In genomic region chr12:12749433-12749832, GRCh38 we compare ENCODE assay signal across 14 cellular contexts. TPM values are rescaled to one million over a fixed set of nuclear protein-coding genes. Genes with fewer than 3 reads are reported as not detected.
DNase-seq lines count a peak whose midpoint lies in the region; ATAC-seq, FAIRE-seq and TF ChIP-seq lines count a peak whose summit lies in the region.
"Had no signal": no experiment of that assay in that cellular context is flagged by ENCODE, and none has a peak within 500 bp of the region (broad histone marks: within the 10 kb centered on the region; RNA-seq: fewer than 3 reads in every experiment).

No MANE protein-coding gene starts in this region.

- H3K9ac ChIP-seq in H1 (replicated peaks in 1 of 4; ENCODE audit: extremely low read depth in 1 of 4, low read depth in 3 of 4, low read length in 3 of 4): no peak overlapping the region

- H3K36me3 Mint-ChIP-seq in activated T-helper 1 cell treated with anti-CD3 and anti-CD28 coated beads, Interleukin-12 subunit alpha, Interleukin-12 subunit beta, Interleukin-2, Interleukin-4 antibody, amounts not matched to agents 30 ng/mL and 10 ng/mL and 1 ng/mL, durations not matched to agents 14 hours and 24 hours and 36 hours (ENCODE audit: low read depth): peaks cover 32% of the 10 kb centered on the region
- peaks cover 2 to 16% (median 3%) of the 10 kb centered on the region in 3 donors for H3K36me3 Mint-ChIP-seq in CD8-positive, alpha-beta memory T cell

- H3K4ac ChIP-seq in H1 (replicated peaks; ENCODE audit: insufficient read length, low read depth, low read length): no peak overlapping the region

- H3K36me3 ChIP-seq in left ventricle myocardium inferior: no peaks in the 10 kb centered on the region
- H3K36me3 ChIP-seq in H1 (ENCODE audit: control insufficient read depth in 2 of 4, insufficient read depth in 4 of 4, low read length in 3 of 4): no peaks in the 10 kb centered on the region
- H3K36me3 ChIP-seq in muscle layer of duodenum (ENCODE audit: control insufficient read depth in 1 of 2, insufficient read depth in 2 of 2, low read length in 2 of 2): no peaks in the 10 kb centered on the region
- H3K36me3 ChIP-seq in CD8-positive, alpha-beta memory T cell (ENCODE audit: insufficient read depth, low read length): no peaks in the 10 kb centered on the region
- H3K36me3 ChIP-seq: HAP-1 had no signal

- WGBS in H1 (ENCODE audit: extremely low coverage in 1 of 2, insufficient coverage in 1 of 2, insufficient read length in 1 of 2, insufficient replicate concordance in 2 of 2, low coverage in 1 of 2, low lambda C conversion rate in 2 of 2, missing lambda C conversion rate in 1 of 2), 2 experiments: 96% methylated on average over 7 of the region's 7 CpGs; no CpG with 5 or more reads in 1 of the 2 experiments

- TF ChIP-seq CTCF in left ventricle myocardium inferior (IDR thresholded peaks at IDR 0.05; ENCODE audit: borderline replicate concordance) (no peak), H1 (IDR thresholded peaks at IDR 0.05; ENCODE audit: control extremely low read depth in 1 of 3, insufficient read depth in 1 of 3, low read depth in 1 of 3, low read length in 3 of 3) (no peak)

- no peak overlapping the region for H2BK120ac ChIP-seq in H1 (replicated peaks; ENCODE audit: low read depth, low read length)

- H2BK15ac ChIP-seq in H1 (ENCODE audit: low read length): no peak overlapping the region

- no peak for TF ChIP-seq RAD21 in H1 (IDR thresholded peaks at IDR 0.05 in 1 of 2, conservative IDR thresholded peaks at IDR 0.05 in 1 of 2; ENCODE audit: low read depth in 2 of 2, low read length in 2 of 2)

- H3K27ac Mint-ChIP-seq in activated T-helper 1 cell treated with anti-CD3 and anti-CD28 coated beads, Interleukin-12 subunit alpha, Interleukin-12 subunit beta, Interleukin-2, Interleukin-4 antibody, amounts not matched to agents 30 ng/mL and 10 ng/mL and 1 ng/mL, durations not matched to agents 14 hours and 24 hours and 36 hours: no peak overlapping the region
- H3K27ac Mint-ChIP-seq in CD8-positive, alpha-beta memory T cell: no peak overlapping the region
- H3K27ac Mint-ChIP-seq: T-helper 2 cell treated with Interferon-gamma antibody and Interleukin-4, amounts not matched to agents 5 μg/mL and 100 μg/mL, for 36 hours had no signal

- H3K27me3 ChIP-seq in left ventricle myocardium inferior (ENCODE audit: low read depth) (no peaks in the 10 kb centered on the region), H1 (replicated peaks in 1 of 4; ENCODE audit: control insufficient read depth in 3 of 4, extremely low read depth in 1 of 4, insufficient read depth in 3 of 4, low read length in 3 of 4) (no peaks in the 10 kb centered on the region), muscle layer of duodenum (ENCODE audit: low read depth, low read length) (no peaks in the 10 kb centered on the region)
- H3K27me3 ChIP-seq in CD8-positive, alpha-beta memory T cell (ENCODE audit: insufficient read depth, low read length, poor library complexity, severe bottlenecking): no peaks in the 10 kb centered on the region

- H3K4me1 ChIP-seq in left ventricle myocardium inferior (no peaks in the 10 kb centered on the region), H1 (replicated peaks in 1 of 4; ENCODE audit: control insufficient read depth in 3 of 4, insufficient read depth in 4 of 4, low read length in 3 of 4) (no peaks in the 10 kb centered on the region), muscle layer of duodenum (ENCODE audit: control insufficient read depth in 1 of 2, insufficient read depth in 2 of 2, low read length in 2 of 2) (no peaks in the 10 kb centered on the region)
- H3K4me1 ChIP-seq in CD8-positive, alpha-beta memory T cell (ENCODE audit: insufficient read depth, low read length): no peaks in the 10 kb centered on the region

- H3K23me2 ChIP-seq in H1 (ENCODE audit: low read depth, low read length): no peaks in the 10 kb centered on the region

- no peak overlapping the region for H2BK20ac ChIP-seq in H1 (ENCODE audit: low read length)

- no peaks in the 10 kb centered on the region for H3K9me3 Mint-ChIP-seq in activated T-helper 1 cell treated with anti-CD3 and anti-CD28 coated beads, Interleukin-12 subunit alpha, Interleukin-12 subunit beta, Interleukin-2, Interleukin-4 antibody, amounts not matched to agents 30 ng/mL and 10 ng/mL and 1 ng/mL, durations not matched to agents 14 hours and 24 hours and 36 hours
- no peaks in the 10 kb centered on the region for H3K9me3 Mint-ChIP-seq in CD8-positive, alpha-beta memory T cell
- H3K9me3 Mint-ChIP-seq: T-helper 2 cell treated with Interferon-gamma antibody and Interleukin-4, amounts not matched to agents 5 μg/mL and 100 μg/mL, for 36 hours had no signal

- intact Hi-C loops in left ventricle myocardium inferior (cut with micrococcal nuclease): no loop called here
- intact Hi-C loops in Right ventricle myocardium superior (cut with DNase I): no loop called here
- intact Hi-C loops in activated T-helper 1 cell treated with anti-CD3 and anti-CD28 coated beads, Interleukin-12 subunit alpha, Interleukin-12 subunit beta, Interleukin-2, Interleukin-4 antibody, amounts not matched to agents 30 ng/mL and 10 ng/mL and 1 ng/mL, durations not matched to agents 14 hours and 24 hours and 36 hours (cut with micrococcal nuclease): no loop called here

- no peak overlapping the region for H2BK12ac ChIP-seq in H1 (ENCODE audit: low read depth, low read length)

- H3K4me3 Mint-ChIP-seq in activated T-helper 1 cell treated with anti-CD3 and anti-CD28 coated beads, Interleukin-12 subunit alpha, Interleukin-12 subunit beta, Interleukin-2, Interleukin-4 antibody, amounts not matched to agents 30 ng/mL and 10 ng/mL and 1 ng/mL, durations not matched to agents 14 hours and 24 hours and 36 hours: no peak overlapping the region
- no peak overlapping the region for H3K4me3 Mint-ChIP-seq in CD8-positive, alpha-beta memory T cell
- H3K4me3 Mint-ChIP-seq: T-helper 2 cell treated with Interferon-gamma antibody and Interleukin-4, amounts not matched to agents 5 μg/mL and 100 μg/mL, for 36 hours had no signal

- H3K9me3 ChIP-seq in left ventricle myocardium inferior (replicated peaks) (no peaks in the 10 kb centered on the region), H1 (ENCODE audit: insufficient read depth in 2 of 2, low read depth in 1 of 2, low read length in 1 of 2) (no peaks in the 10 kb centered on the region), muscle layer of duodenum (ENCODE audit: control insufficient read depth in 1 of 2, low read length in 2 of 2) (no peaks in the 10 kb centered on the region)
- no peaks in the 10 kb centered on the region for H3K9me3 ChIP-seq in CD8-positive, alpha-beta memory T cell (ENCODE audit: low read length)
- H3K9me3 ChIP-seq: HAP-1 had no signal

- DNase-seq in left ventricle myocardium inferior: no peak
- no peak for DNase-seq in Right ventricle myocardium superior
- DNase-seq in H1 (ENCODE audit: low read depth in 1 of 2, low spot score in 2 of 2): no peak
- no peak for DNase-seq in activated gamma-delta T cell treated with Interleukin-2 at 50 U/mL for 16 hours
- DNase-seq in activated T-helper 1 cell treated with anti-CD3 and anti-CD28 coated beads, Interleukin-12 subunit alpha, Interleukin-12 subunit beta, Interleukin-2, Interleukin-4 antibody, amounts not matched to agents 30 ng/mL and 10 ng/mL and 1 ng/mL, durations not matched to agents 14 hours and 24 hours and 36 hours (ENCODE audit: low spot score): no peak
- no peak for DNase-seq in erythroblast (lab: John Stamatoyannopoulos, UW)
- no peak for DNase-seq in CD8-positive, alpha-beta memory T cell
- DNase-seq: activated T-cell treated with anti-CD3 and anti-CD28 coated beads, Interleukin-2, amount 50 U/mL, for 1 hour; NCI-H748 treated with DMSO at 0.1 percent for 48 hours; stimulated activated naive CD4-positive, alpha-beta T cell had no signal

- no peak overlapping the region for H4K5ac ChIP-seq in H1 (ENCODE audit: insufficient read length, low read depth, low read length)

- no peak overlapping the region for H2AFZ ChIP-seq in H1 (ENCODE audit: low read length)

- H3K4me2 ChIP-seq in H1 (ENCODE audit: insufficient read depth in 1 of 2, low read depth in 2 of 2, low read length in 2 of 2): no peak overlapping the region

- H4K91ac ChIP-seq in H1 (replicated peaks; ENCODE audit: insufficient read length, low read length): no peak overlapping the region

- H3K56ac ChIP-seq in H1 (replicated peaks; ENCODE audit: insufficient read length, low read depth, low read length): no peak overlapping the region

- no peaks in the 10 kb centered on the region for H3K79me2 ChIP-seq in H1 (ENCODE audit: control insufficient read depth in 1 of 2, insufficient read depth in 2 of 2, low read length in 2 of 2)

- H3K18ac ChIP-seq in H1 (ENCODE audit: extremely low read depth, low read length): no peak overlapping the region

- H3K27me3 Mint-ChIP-seq in activated T-helper 1 cell treated with anti-CD3 and anti-CD28 coated beads, Interleukin-12 subunit alpha, Interleukin-12 subunit beta, Interleukin-2, Interleukin-4 antibody, amounts not matched to agents 30 ng/mL and 10 ng/mL and 1 ng/mL, durations not matched to agents 14 hours and 24 hours and 36 hours (ENCODE audit: insufficient read depth): no peaks in the 10 kb centered on the region
- no peaks in the 10 kb centered on the region for H3K27me3 Mint-ChIP-seq in CD8-positive, alpha-beta memory T cell

- ATAC-seq in Right ventricle myocardium superior (ENCODE audit: poor library complexity): no peak

- H3K4me1 Mint-ChIP-seq in activated T-helper 1 cell treated with anti-CD3 and anti-CD28 coated beads, Interleukin-12 subunit alpha, Interleukin-12 subunit beta, Interleukin-2, Interleukin-4 antibody, amounts not matched to agents 30 ng/mL and 10 ng/mL and 1 ng/mL, durations not matched to agents 14 hours and 24 hours and 36 hours (ENCODE audit: low read depth): peaks cover 12% of the 10 kb centered on the region
- H3K4me1 Mint-ChIP-seq in CD8-positive, alpha-beta memory T cell: peaks cover 0 to 8% (median 2%) of the 10 kb centered on the region in 3 donors

- no peak overlapping the region for H3K23ac ChIP-seq in H1 (ENCODE audit: insufficient read length)

- H3K4me3 ChIP-seq in left ventricle myocardium inferior (peak overlapping the region; percentile 42), H1 (ENCODE audit: extremely low read depth in 1 of 4, insufficient read depth in 2 of 4, low read depth in 3 of 4, low read length in 4 of 4) (no peak overlapping the region), muscle layer of duodenum (ENCODE audit: low read depth in 1 of 2, low read length in 2 of 2) (peak overlapping the region; percentile 27 to 37)
- H3K4me3 ChIP-seq in CD8-positive, alpha-beta memory T cell (ENCODE audit: low read length): no peak overlapping the region
- H3K4me3 ChIP-seq: HAP-1 had no signal

- H4K8ac ChIP-seq in H1 (ENCODE audit: extremely low read depth, insufficient read depth, low read length): no peak overlapping the region

- no peak overlapping the region for H2BK5ac ChIP-seq in H1 (ENCODE audit: low read depth, low read length)

- CTCF ChIA-PET in H1 (lab: Charles Lee; ENCODE audit: partially characterized antibody): interaction anchor here (1.3 kb wide), 1 partner anchor 12 kb away, joined by 4 read pairs; no protein-coding TSS in a partner anchor
- CTCF ChIA-PET in CD8-positive, alpha-beta memory T cell (lab: Charles Lee): no interaction called here

- no peak for FAIRE-seq in H1 (lab: Jason Lieb, UNC)

- no peaks in the 10 kb centered on the region; the same call in 1 of the 2 replicates for H3K79me1 ChIP-seq in H1 (ENCODE audit: low read depth, low read length)

- TF ChIP-seq POLR2A in H1 (IDR thresholded peaks at IDR 0.05; ENCODE audit: control extremely low read depth in 1 of 2, low read depth in 2 of 2, low read length in 2 of 2) (no peak), erythroblast (IDR thresholded peaks at IDR 0.05; ENCODE audit: low read length) (no peak)

- POLR2A ChIA-PET in H1 (lab: Charles Lee; ENCODE audit: partially characterized antibody): no interaction called here
- POLR2A ChIA-PET in CD8-positive, alpha-beta memory T cell (lab: Charles Lee): no interaction called here

- H3K14ac ChIP-seq in H1 (ENCODE audit: insufficient read length): no peak overlapping the region

- H4K20me1 ChIP-seq in H1 (replicated peaks in 1 of 2; ENCODE audit: control insufficient read depth in 1 of 2, insufficient read depth in 2 of 2, low read length in 2 of 2): no peaks in the 10 kb centered on the region

- H3K27ac ChIP-seq in left ventricle myocardium inferior (replicated peaks) (no peak overlapping the region), H1 (ENCODE audit: low read depth, low read length) (no peak overlapping the region), muscle layer of duodenum (ENCODE audit: low read length) (peak overlapping the region; percentile 82)
- H3K27ac ChIP-seq in CD8-positive, alpha-beta memory T cell (ENCODE audit: low read depth, low read length): no peak overlapping the region

- no peak overlapping the region for H2AK5ac ChIP-seq in H1 (ENCODE audit: low read depth, low read length)

- TF ChIP-seq EP300 in H1 (IDR thresholded peaks at IDR 0.05; ENCODE audit: borderline replicate concordance in 1 of 2, low read depth in 2 of 2, low read length in 2 of 2): no peak

RNA-seq across cellular contexts. Expression of gene CDKN1B, which starts 32.3 kb away (rescaled TPM):
- total RNA-seq in left ventricle myocardium inferior: 36.3 TPM
- total RNA-seq in Right ventricle myocardium superior: 37.5 TPM
- total RNA-seq in H1 (2021; fragmentation: NEBNext Ultra II Directional; extraction: Animal tissue kit (Norgen Biotek cat#: 25700)): 27.2 and 28.8 TPM in 2 replicates
- polyA plus RNA-seq in H1 (2011; rRNA removed): 6.5 and 9.4 TPM in 2 replicates
- 11.1 TPM for polyA plus RNA-seq in H1 (2011; cell fraction: cytosol; rRNA removed)
- polyA plus RNA-seq in H1 (2011; cell fraction: nucleus; rRNA removed): 9.4 TPM
- 14.5 to 18.1 TPM (median 17.0 TPM) in 4 replicates for polyA plus RNA-seq in H1 (2012, experiment 1 of 2)
- 8.3 TPM for polyA plus RNA-seq in H1 (2012, experiment 2 of 2)
- polyA plus RNA-seq in H1 (2013, experiment 1 of 2): 15.1 TPM
- polyA plus RNA-seq in H1 (2013, experiment 2 of 2): 14.9 TPM
- 4.2 and 6.1 TPM in 2 replicates for polyA minus RNA-seq in H1 (2011; rRNA and poly(A)+ RNA removed)
- 18.7 TPM for polyA minus RNA-seq in H1 (2011; cell fraction: cytosol; rRNA and poly(A)+ RNA removed)
- polyA minus RNA-seq in H1 (2011; cell fraction: nucleus; rRNA and poly(A)+ RNA removed): 11.4 TPM
- 54.8 and 61.9 TPM in 2 replicates for total RNA-seq in activated T-helper 1 cell treated with anti-CD3 and anti-CD28 coated beads, Interleukin-12 subunit alpha, Interleukin-12 subunit beta, Interleukin-2, Interleukin-4 antibody, amounts not matched to agents 30 ng/mL and 10 ng/mL and 1 ng/mL, durations not matched to agents 14 hours and 24 hours and 36 hours
- 10 to 100 TPM; 47.1 to 48.7 TPM for total RNA-seq in CD8-positive, alpha-beta memory T cell
- 10.0 TPM for polyA plus RNA-seq in CD8-positive, alpha-beta memory T cell

RNA-seq across cellular contexts. Expression of gene APOLD1, which starts 36.0 kb away (rescaled TPM):
- total RNA-seq in left ventricle myocardium inferior (22.0 TPM), Right ventricle myocardium superior (18.8 TPM)
- total RNA-seq in H1 (2021; fragmentation: NEBNext Ultra II Directional; extraction: Animal tissue kit (Norgen Biotek cat#: 25700)): 0.34 and 0.71 TPM in 2 replicates
- polyA plus RNA-seq in H1 (2011; rRNA removed): 0.12 and 0.16 TPM in 2 replicates
- 0.10 TPM for polyA plus RNA-seq in H1 (2011; cell fraction: cytosol; rRNA removed)
- 0.29 TPM for polyA plus RNA-seq in H1 (2011; cell fraction: nucleus; rRNA removed)
- 0.21 to 0.36 TPM (median 0.28 TPM) in 4 replicates for polyA plus RNA-seq in H1 (2012, experiment 1 of 2)
- 0.04 TPM for polyA plus RNA-seq in H1 (2012, experiment 2 of 2)
- polyA plus RNA-seq in H1 (2013, experiment 1 of 2): 0.22 TPM
- 0.26 TPM for polyA plus RNA-seq in H1 (2013, experiment 2 of 2)
- polyA minus RNA-seq in H1 (2011; rRNA and poly(A)+ RNA removed): 0.24 and 0.35 TPM in 2 replicates
- polyA minus RNA-seq in H1 (2011; cell fraction: cytosol; rRNA and poly(A)+ RNA removed): not detected
- polyA minus RNA-seq in H1 (2011; cell fraction: nucleus; rRNA and poly(A)+ RNA removed): 0.50 TPM
- 4.0 and 4.8 TPM in 2 replicates for total RNA-seq in activated T-helper 1 cell treated with anti-CD3 and anti-CD28 coated beads, Interleukin-12 subunit alpha, Interleukin-12 subunit beta, Interleukin-2, Interleukin-4 antibody, amounts not matched to agents 30 ng/mL and 10 ng/mL and 1 ng/mL, durations not matched to agents 14 hours and 24 hours and 36 hours
- total RNA-seq in CD8-positive, alpha-beta memory T cell: 1 to 10 TPM; 2.7 TPM
- 0.68 TPM for polyA plus RNA-seq in CD8-positive, alpha-beta memory T cell

RNA-seq across cellular contexts. Expression of gene GPR19, which starts 53.5 kb away (rescaled TPM):
- total RNA-seq in left ventricle myocardium inferior: not detected
- not detected for total RNA-seq in Right ventricle myocardium superior
- 17.1 and 19.1 TPM in 2 replicates for total RNA-seq in H1 (2021; fragmentation: NEBNext Ultra II Directional; extraction: Animal tissue kit (Norgen Biotek cat#: 25700))
- polyA plus RNA-seq in H1 (2011; rRNA removed): 10.9 and 19.3 TPM in 2 replicates
- polyA plus RNA-seq in H1 (2011; cell fraction: cytosol; rRNA removed): 13.2 TPM
- polyA plus RNA-seq in H1 (2011; cell fraction: nucleus; rRNA removed): 9.3 TPM
- polyA plus RNA-seq in H1 (2012, experiment 1 of 2): 12.8 to 15.4 TPM (median 14.3 TPM) in 4 replicates
- 2.7 TPM for polyA plus RNA-seq in H1 (2012, experiment 2 of 2)
- polyA plus RNA-seq in H1 (2013, experiment 1 of 2): 20.5 TPM
- polyA plus RNA-seq in H1 (2013, experiment 2 of 2): 21.2 TPM
- 27.4 and 30.6 TPM in 2 replicates for polyA minus RNA-seq in H1 (2011; rRNA and poly(A)+ RNA removed)
- polyA minus RNA-seq in H1 (2011; cell fraction: cytosol; rRNA and poly(A)+ RNA removed): 6.8 TPM
- polyA minus RNA-seq in H1 (2011; cell fraction: nucleus; rRNA and poly(A)+ RNA removed): 21.1 TPM
- total RNA-seq in activated T-helper 1 cell treated with anti-CD3 and anti-CD28 coated beads, Interleukin-12 subunit alpha, Interleukin-12 subunit beta, Interleukin-2, Interleukin-4 antibody, amounts not matched to agents 30 ng/mL and 10 ng/mL and 1 ng/mL, durations not matched to agents 14 hours and 24 hours and 36 hours: 7.9 and 8.9 TPM in 2 replicates
- total RNA-seq in CD8-positive, alpha-beta memory T cell: 1 to 10 TPM; 9.1 TPM
- polyA plus RNA-seq in CD8-positive, alpha-beta memory T cell: 1.3 TPM
- total RNA-seq: myocyte had no signal

Comparison
In these comparisons a context has a peak if more than half of its experiments do, and no peak if none do; other contexts are left out.
1. H3K4me3 ChIP-seq: peak in left ventricle myocardium inferior (single experiment) and muscle layer of duodenum (2 of 2); none in H1 (0 of 4) and CD8-positive, alpha-beta memory T cell (single experiment).